Comparison of ENCODE assay signal across 19 cellular contexts in the genomic region with DNA sequence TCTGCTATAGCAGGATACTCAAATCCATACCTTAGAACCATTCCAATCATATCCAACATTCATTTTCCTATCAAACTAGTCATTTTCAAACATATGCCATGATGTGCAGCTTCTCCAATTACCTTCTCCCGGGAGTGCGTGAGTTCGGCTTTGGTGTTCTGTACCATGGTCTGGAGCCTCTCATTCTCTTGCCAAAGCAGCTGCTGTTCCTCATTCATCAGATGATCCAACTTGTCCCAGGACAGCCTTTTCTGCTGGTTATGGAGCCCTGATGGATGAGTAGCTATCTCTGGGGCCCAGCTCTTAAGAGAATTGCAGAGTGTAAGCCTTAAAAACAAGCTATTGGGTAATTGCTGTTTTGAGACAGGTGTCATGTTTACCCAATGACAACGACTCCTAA.
DNase-seq lines count a peak whose midpoint lies in the region; ATAC-seq and TF ChIP-seq lines count a peak whose summit lies in the region.
"Had no signal": no experiment of that assay in that cellular context is flagged by ENCODE, and none has a peak within 500 bp of the region (broad histone marks: within the 10 kb centered on the region; RNA-seq: fewer than 3 reads in every experiment).

No MANE protein-coding gene starts in this region.

- H3K4me3 ChIP-seq in right atrium auricular region (no peak overlapping the region), spleen (no peak overlapping the region)
- H3K4me3 ChIP-seq: right lobe of liver had no signal

- H3K27me3 Mint-ChIP-seq in T-helper 1 cell treated with Interleukin-12 subunit alpha and Interleukin-12 subunit beta and Interleukin-4 antibody, amounts not matched to agents 30 μg/mL and 1 μg/mL, for 36 hours (ENCODE audit: low read depth), result no peaks in the 10 kb centered on the region
- no peaks in the 10 kb centered on the region for H3K27me3 Mint-ChIP-seq in activated T-helper 17 cell treated with anti-CD3 and anti-CD28 coated beads, Interleukin-2, amount 50 U/mL, for 72 hours

- TF ChIP-seq CTCF in right atrium auricular region (IDR thresholded peaks at IDR 0.05), result no peak
- no peak for TF ChIP-seq CTCF in spleen (IDR thresholded peaks at IDR 0.05 in 8 of 11, conservative IDR thresholded peaks at IDR 0.05 in 3 of 11)

- H3K27ac ChIP-seq in right atrium auricular region (peak overlapping the region; percentile 46 to 47), spleen (peak overlapping the region in 6 of 8 donors; percentile 41 to 78 (median 69))
- H3K27ac ChIP-seq: right lobe of liver had no signal

- 90 to 98% (median 94%) methylated on average over 4 of the region's 4 CpGs for WGBS in spleen, 5 donors

- H3K9me3 ChIP-seq in right atrium auricular region (no peaks in the 10 kb centered on the region), spleen (no peaks in the 10 kb centered on the region)
- H3K9me3 ChIP-seq: right lobe of liver had no signal

- H3K4me1 Mint-ChIP-seq in T-helper 1 cell treated with Interleukin-12 subunit alpha and Interleukin-12 subunit beta and Interleukin-4 antibody, amounts not matched to agents 30 μg/mL and 1 μg/mL, for 36 hours (ENCODE audit: low read depth), result peaks cover 34% of the 10 kb centered on the region
- peaks cover 5% of the 10 kb centered on the region for H3K4me1 Mint-ChIP-seq in activated T-helper 17 cell treated with anti-CD3 and anti-CD28 coated beads, Interleukin-2, amount 50 U/mL, for 72 hours
- H3K4me1 Mint-ChIP-seq: CD14-positive monocyte had no signal

- peaks cover 84% of the 10 kb centered on the region for H3K36me3 ChIP-seq in right atrium auricular region
- H3K36me3 ChIP-seq in spleen, result peaks cover 0 to 97% (median 74%) of the 10 kb centered on the region in 6 donors

- H3K36me3 Mint-ChIP-seq in T-helper 1 cell treated with Interleukin-12 subunit alpha and Interleukin-12 subunit beta and Interleukin-4 antibody, amounts not matched to agents 30 μg/mL and 1 μg/mL, for 36 hours (ENCODE audit: low read depth), result peaks cover 38% of the 10 kb centered on the region
- H3K36me3 Mint-ChIP-seq in activated T-helper 17 cell treated with anti-CD3 and anti-CD28 coated beads, Interleukin-2, amount 50 U/mL, for 72 hours (ENCODE audit: low read depth), result peaks cover 87% of the 10 kb centered on the region

- TF ChIP-seq POLR2A in spleen (IDR thresholded peaks at IDR 0.05), result no peak

- intact Hi-C loops in spleen (cut with DNase I; ENCODE audit: low total_unique reads), result no loop called here

- H3K27me3 ChIP-seq in right atrium auricular region, result no peaks in the 10 kb centered on the region
- H3K27me3 ChIP-seq in spleen (replicated peaks in 1 of 7), result no peaks in the 10 kb centered on the region
- H3K27me3 ChIP-seq: right lobe of liver had no signal

- peak overlapping the region; percentile 21 for H3K27ac Mint-ChIP-seq in T-helper 1 cell treated with Interleukin-12 subunit alpha and Interleukin-12 subunit beta and Interleukin-4 antibody, amounts not matched to agents 30 μg/mL and 1 μg/mL, for 36 hours
- peak overlapping the region; percentile 84 for H3K27ac Mint-ChIP-seq in activated T-helper 17 cell treated with anti-CD3 and anti-CD28 coated beads, Interleukin-2, amount 50 U/mL, for 72 hours

- H3K4me1 ChIP-seq in right atrium auricular region (peaks cover 0 to 14% of the 10 kb centered on the region in 2 donors), spleen (peaks cover 0 to 42% (median 26%) of the 10 kb centered on the region in 6 donors)
- H3K4me1 ChIP-seq: right lobe of liver had no signal

- DNase-seq in T-helper 1 cell (no peak), right atrium auricular region (ENCODE audit: low spot score) (no peak), spleen (no peak), AG20443 (ENCODE audit: low spot score) (no peak)
- DNase-seq: activated naive CD4-positive, alpha-beta T cell treated with Interleukin-2 at 50 U/mL for 16 hours; effector CD4-positive, alpha-beta T cell; left colon; NCI-H2029; NCI-H526 treated with DMSO at 0.1 percent for 48 hours; right lobe of liver; stimulated activated CD4-positive, alpha-beta T cell treated with anti-CD3 and anti-CD28 coated beads, Interleukin-4, amount 100 ng/mL, for 1 hour; stimulated activated CD8-positive, alpha-beta memory T cell treated with anti-CD3 and anti-CD28 coated beads, Interleukin-4, amount 100 ng/mL, for 48 hours; trophoblast cell had no signal

- ATAC-seq in activated T-helper 17 cell treated with anti-CD3 and anti-CD28 coated beads, Interleukin-2, amount 50 U/mL, for 72 hours (replicated peaks), result no peak
- ATAC-seq in HG03442 (IDR thresholded peaks at IDR 0.05; ENCODE audit: unreplicated experiment) (no peak), GM19467 (IDR thresholded peaks at IDR 0.05; ENCODE audit: unreplicated experiment) (no peak)
- ATAC-seq: left colon, Panc1 had no signal

- no peaks in the 10 kb centered on the region for H3K9me3 Mint-ChIP-seq in T-helper 1 cell treated with Interleukin-12 subunit alpha and Interleukin-12 subunit beta and Interleukin-4 antibody, amounts not matched to agents 30 μg/mL and 1 μg/mL, for 36 hours
- no peaks in the 10 kb centered on the region for H3K9me3 Mint-ChIP-seq in activated T-helper 17 cell treated with anti-CD3 and anti-CD28 coated beads, Interleukin-2, amount 50 U/mL, for 72 hours
- H3K9me3 Mint-ChIP-seq: CD14-positive monocyte had no signal

- H3K4me3 Mint-ChIP-seq in T-helper 1 cell treated with Interleukin-12 subunit alpha and Interleukin-12 subunit beta and Interleukin-4 antibody, amounts not matched to agents 30 μg/mL and 1 μg/mL, for 36 hours, result no peak overlapping the region
- no peak overlapping the region for H3K4me3 Mint-ChIP-seq in activated T-helper 17 cell treated with anti-CD3 and anti-CD28 coated beads, Interleukin-2, amount 50 U/mL, for 72 hours
- H3K4me3 Mint-ChIP-seq: CD14-positive monocyte had no signal
